In the genomic region with DNA sequence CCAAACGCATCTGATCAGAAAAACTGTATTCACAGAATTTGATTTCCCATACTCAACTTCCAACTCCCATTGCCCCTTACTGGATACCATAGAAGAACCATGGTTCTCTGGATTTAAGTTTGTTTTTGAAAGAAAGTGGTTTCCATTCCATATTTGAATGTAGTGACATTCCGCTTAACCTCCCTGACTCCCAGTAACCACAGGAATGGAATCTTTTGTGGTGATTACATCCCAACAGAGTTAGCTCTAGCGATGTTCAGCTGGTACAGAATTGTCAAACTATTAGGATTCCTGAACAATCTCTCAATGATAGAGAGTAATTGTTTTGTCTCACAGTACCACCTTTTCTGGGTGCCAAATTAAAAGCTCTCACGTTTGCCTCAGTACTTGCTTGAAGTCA, we compare ENCODE assay signal across 20 cellular contexts. TPM values are rescaled to one million over a fixed set of nuclear protein-coding genes. Genes with fewer than 3 reads are reported as not detected.
DNase-seq lines count a peak whose midpoint lies in the region; ATAC-seq and TF ChIP-seq lines count a peak whose summit lies in the region.
"Had no signal": no experiment of that assay in that cellular context is flagged by ENCODE, and none has a peak within 500 bp of the region (broad histone marks: within the 10 kb centered on the region; RNA-seq: fewer than 3 reads in every experiment).

No MANE protein-coding gene starts in this region.

- no peaks in the 10 kb centered on the region for H3K9me3 Mint-ChIP-seq in naive thymus-derived CD8-positive, alpha-beta T cell
- H3K9me3 Mint-ChIP-seq in CD14-positive monocyte = peaks cover 0 to 8% (median 0%) of the 10 kb centered on the region in 7 donors
- H3K9me3 Mint-ChIP-seq: CD8-positive, alpha-beta memory T cell; stimulated activated naive B cell treated with anti-CD40 and anti-IgM and Interleukin-4, amounts not matched to agents 10 μg/mL and 1 μg/mL and 100 μg/mL, for 72 hours had no signal

- H3K4me1 ChIP-seq in KMS-11 (ENCODE audit: low read depth, poor library complexity, severe bottlenecking) (no peaks in the 10 kb centered on the region), ectodermal cell (ENCODE audit: control insufficient read depth, insufficient read depth, low read length) (no peaks in the 10 kb centered on the region), sigmoid colon (no peaks in the 10 kb centered on the region)
- H3K4me1 ChIP-seq: body of pancreas, right atrium auricular region, tibial nerve had no signal

- DNase-seq in EH (ENCODE audit: low read depth) (peak; percentile 42), NCI-H1048 (lab: John Stamatoyannopoulos, UW) (no peak), sigmoid colon (no peak), CD14-positive monocyte (ENCODE audit: low spot score) (no peak)
- no peak for DNase-seq in naive thymus-derived CD8-positive, alpha-beta T cell
- DNase-seq: activated naive CD4-positive, alpha-beta T cell; body of pancreas; CD8-positive, alpha-beta memory T cell; hippocampal formation; mesenchymal stem cell; NCI-H1092; NCI-H2081 treated with DMSO at 0.1 percent for 48 hours; nucleus accumbens; RPMI8226; stimulated activated naive B cell treated with anti-CD40 and anti-IgM and Interleukin-4, amounts not matched to agents 10 μg/mL and 1 μg/mL and 100 μg/mL, for 72 hours had no signal

- H3K4me1 Mint-ChIP-seq in naive thymus-derived CD8-positive, alpha-beta T cell = peaks cover 0 to 7% (median 2%) of the 10 kb centered on the region in 4 donors
- H3K4me1 Mint-ChIP-seq in CD14-positive monocyte = peaks cover 5% of the 10 kb centered on the region
- H3K4me1 Mint-ChIP-seq: stimulated activated naive B cell treated with anti-CD40 and anti-IgM and Interleukin-4, amounts not matched to agents 10 μg/mL and 1 μg/mL and 100 μg/mL, for 72 hours had no signal

- intact Hi-C loops in sigmoid colon (cut with DNase I) = no loop called here
- intact Hi-C loops in CD14-positive monocyte (cut with micrococcal nuclease) = no loop called here

- no peak overlapping the region for H3K27ac Mint-ChIP-seq in naive thymus-derived CD8-positive, alpha-beta T cell
- no peak overlapping the region for H3K27ac Mint-ChIP-seq in CD14-positive monocyte
- H3K27ac Mint-ChIP-seq: CD8-positive, alpha-beta memory T cell; stimulated activated naive B cell treated with anti-CD40 and anti-IgM and Interleukin-4, amounts not matched to agents 10 μg/mL and 1 μg/mL and 100 μg/mL, for 72 hours had no signal

- H3K36me3 ChIP-seq in KMS-11 (ENCODE audit: insufficient read depth) (no peaks in the 10 kb centered on the region), ectodermal cell (ENCODE audit: control insufficient read depth, insufficient read depth, low read length) (no peaks in the 10 kb centered on the region), sigmoid colon (no peaks in the 10 kb centered on the region)
- H3K36me3 ChIP-seq: right atrium auricular region, tibial nerve had no signal

- H3K4me3 Mint-ChIP-seq in naive thymus-derived CD8-positive, alpha-beta T cell = peak overlapping the region in 6 of 10 donors; percentile 9 to 89 (median 48)
- H3K4me3 Mint-ChIP-seq in CD14-positive monocyte = no peak overlapping the region
- H3K4me3 Mint-ChIP-seq: stimulated activated naive B cell treated with anti-CD40 and anti-IgM and Interleukin-4, amounts not matched to agents 10 μg/mL and 1 μg/mL and 100 μg/mL, for 72 hours had no signal

- POLR2A ChIA-PET in naive thymus-derived CD8-positive, alpha-beta T cell (lab: Charles Lee) = no interaction called here

- H3K9me3 ChIP-seq in ectodermal cell (ENCODE audit: control insufficient read depth, low read length) (no peaks in the 10 kb centered on the region), sigmoid colon (no peaks in the 10 kb centered on the region)
- H3K9me3 ChIP-seq: body of pancreas, right atrium auricular region, tibial nerve had no signal

- no peak overlapping the region for H3K9ac ChIP-seq in KMS-11

- TF ChIP-seq EP300 in sigmoid colon (IDR thresholded peaks at IDR 0.05) = no peak

- no peaks in the 10 kb centered on the region for H3K79me2 ChIP-seq in KMS-11 (ENCODE audit: insufficient read depth, low read depth)

- no peaks in the 10 kb centered on the region for H3K36me3 Mint-ChIP-seq in naive thymus-derived CD8-positive, alpha-beta T cell
- no peaks in the 10 kb centered on the region for H3K36me3 Mint-ChIP-seq in CD14-positive monocyte
- H3K36me3 Mint-ChIP-seq: CD8-positive, alpha-beta memory T cell; stimulated activated naive B cell treated with anti-CD40 and anti-IgM and Interleukin-4, amounts not matched to agents 10 μg/mL and 1 μg/mL and 100 μg/mL, for 72 hours had no signal

- TF ChIP-seq CTCF in KMS-11 (conservative IDR thresholded peaks at IDR 0.05; ENCODE audit: low read depth, low read length) = no peak
- TF ChIP-seq CTCF in sigmoid colon (IDR thresholded peaks at IDR 0.05) = no peak
- no peak for TF ChIP-seq CTCF in CD14-positive monocyte (IDR thresholded peaks at IDR 0.05)

- TF ChIP-seq POLR2A in sigmoid colon (IDR thresholded peaks at IDR 0.05) = no peak

- WGBS in ectodermal cell, 2 experiments = 62 to 76% methylated on average over 3 to 4 of the region's 4 CpGs
- WGBS in sigmoid colon, 2 donors = 81 to 87% methylated on average over 4 of the region's 4 CpGs

- H3K4me2 ChIP-seq in KMS-11 = peak overlapping the region; percentile 6; the same call in 1 of the 2 replicates

- H3K27me3 ChIP-seq in KMS-11 (ENCODE audit: insufficient read depth, low read depth) (no peaks in the 10 kb centered on the region), ectodermal cell (ENCODE audit: control insufficient read depth, insufficient read depth, low read length, poor library complexity, severe bottlenecking) (no peaks in the 10 kb centered on the region), sigmoid colon (peaks cover 0 to 7% (median 0%) of the 10 kb centered on the region in 3 donors)
- H3K27me3 ChIP-seq: body of pancreas, right atrium auricular region had no signal

- ATAC-seq in naive thymus-derived CD8-positive, alpha-beta T cell = no peak
- ATAC-seq in GM21825 (IDR thresholded peaks at IDR 0.05; ENCODE audit: unreplicated experiment) = no peak
- ATAC-seq: body of pancreas; stimulated activated naive B cell treated with anti-CD40 and anti-IgM and Interleukin-4, amounts not matched to agents 10 μg/mL and 1 μg/mL and 100 μg/mL, for 72 hours had no signal

- no peak overlapping the region for H3K4me3 ChIP-seq in KMS-11 (IDR thresholded peaks at IDR 0.05; ENCODE audit: insufficient read depth, low read depth, low read length)
- H3K4me3 ChIP-seq in ectodermal cell (ENCODE audit: insufficient read depth, low read depth, low read length) = peak overlapping the region; percentile 18
- no peak overlapping the region for H3K4me3 ChIP-seq in sigmoid colon
- H3K4me3 ChIP-seq: body of pancreas, right atrium auricular region, tibial nerve had no signal

- H4K20me1 ChIP-seq in KMS-11 (ENCODE audit: insufficient read depth) = no peaks in the 10 kb centered on the region

- H3K27me3 Mint-ChIP-seq in naive thymus-derived CD8-positive, alpha-beta T cell = no peaks in the 10 kb centered on the region
- peaks cover 5 to 28% (median 25%) of the 10 kb centered on the region in 3 donors for H3K27me3 Mint-ChIP-seq in CD14-positive monocyte (ENCODE audit: low read depth in 3 of 3)

- H3K27ac ChIP-seq in KMS-11 (no peak overlapping the region), ectodermal cell (ENCODE audit: insufficient read depth, low read depth, low read length, poor library complexity, severe bottlenecking) (no peak overlapping the region), sigmoid colon (no peak overlapping the region)
- H3K27ac ChIP-seq: body of pancreas, right atrium auricular region, tibial nerve had no signal

- H2AFZ ChIP-seq in KMS-11 (ENCODE audit: low read depth) = no peak overlapping the region

RNA-seq across cellular contexts. Expression of a gene that starts 1.7 kb away (rescaled TPM):
- polyA plus RNA-seq in ectodermal cell (2013, experiment 1 of 4) = 22.2 TPM
- 21.0 TPM for polyA plus RNA-seq in ectodermal cell (2013, experiment 2 of 4)
- 20.3 TPM for polyA plus RNA-seq in ectodermal cell (2013, experiment 3 of 4)
- 21.6 TPM for polyA plus RNA-seq in ectodermal cell (2013, experiment 4 of 4)
- total RNA-seq in naive thymus-derived CD8-positive, alpha-beta T cell = not detected
- under 1 TPM; 0.20 to 0.39 (median 0.29) TPM for polyA plus RNA-seq in naive thymus-derived CD8-positive, alpha-beta T cell
- total RNA-seq in sigmoid colon = 10 to 100 TPM in 2 of 4 donors, 1 to 10 TPM in 2; 8.0 to 13.6 (median 10.9) TPM
- polyA plus RNA-seq in sigmoid colon (1 to 10 TPM in 1 of 3 donors, under 1 TPM in 2; 0.46 to 1.2 (median 0.60) TPM), CD14-positive monocyte (not detected)

Comparison
In these comparisons a context has a peak if more than half of its experiments do, and no peak if none do; other contexts are left out.
1. H3K4me3 Mint-ChIP-seq: peak in naive thymus-derived CD8-positive, alpha-beta T cell (6 of 10); none in CD14-positive monocyte (0 of 2).